ENCODE assay signal across 10 cellular contexts in the genomic region with DNA sequence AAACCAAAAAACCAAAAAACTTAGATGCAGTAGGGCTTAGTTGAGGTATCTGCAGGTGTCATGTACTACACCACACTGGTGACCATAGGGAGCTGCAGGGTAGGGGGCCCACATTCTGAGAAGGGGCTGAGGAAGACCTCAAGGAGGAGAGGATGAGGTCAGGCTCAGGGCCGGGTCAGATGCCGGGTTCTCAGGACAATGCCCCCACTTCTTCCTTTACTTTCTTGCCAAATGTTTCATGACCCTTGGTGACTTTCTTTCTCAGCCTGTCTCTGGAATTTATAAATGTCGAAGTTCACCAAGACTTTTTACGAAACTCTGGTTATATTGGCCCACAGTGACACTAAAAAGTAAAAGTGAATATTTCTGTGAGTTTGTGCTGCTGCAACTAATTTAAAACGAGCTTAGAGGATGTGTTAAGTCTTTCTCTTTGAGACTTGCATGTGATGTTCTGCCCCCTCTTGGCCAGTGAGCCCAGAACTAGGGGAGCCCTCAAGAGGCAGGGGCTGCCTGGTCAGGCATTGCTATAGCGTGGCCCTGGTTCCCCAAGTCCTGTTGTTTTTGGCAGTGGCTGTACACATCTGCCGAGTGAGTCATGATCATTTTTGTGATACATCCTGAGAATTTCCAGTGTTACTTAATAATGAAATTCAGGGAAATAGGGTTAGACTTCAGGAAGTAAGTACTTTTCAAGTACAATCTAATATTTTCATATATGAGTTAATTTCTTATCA. TPM values are rescaled to one million over a fixed set of nuclear protein-coding genes. Genes with fewer than 3 reads are reported as not detected.
DNase-seq lines count a peak whose midpoint lies in the region; ATAC-seq, FAIRE-seq and TF ChIP-seq lines count a peak whose summit lies in the region.
"Had no signal": no experiment of that assay in that cellular context is flagged by ENCODE, and none has a peak within 500 bp of the region (broad histone marks: within the 10 kb centered on the region; RNA-seq: fewer than 3 reads in every experiment).

No MANE protein-coding gene starts in this region.

- no peaks in the 10 kb centered on the region for H3K9me3 ChIP-seq in Karpas-422 (ENCODE audit: low read length)
- no peaks in the 10 kb centered on the region for H3K9me3 ChIP-seq in HepG2 (ENCODE audit: low read length)

- H3K4me2 ChIP-seq in Karpas-422 (ENCODE audit: low read depth, low read length, poor library complexity, severe bottlenecking) (no peak overlapping the region), HepG2 (ENCODE audit: low read depth, low read length) (no peak overlapping the region)

- H3K9me2 ChIP-seq in Karpas-422 (replicated peaks; ENCODE audit: insufficient read depth, low read length): no peaks in the 10 kb centered on the region

- TF ChIP-seq POLR2A in HepG2 (IDR thresholded peaks at IDR 0.05; ENCODE audit: insufficient read depth in 1 of 2, low read depth in 2 of 2, low read length in 2 of 2): no peak

- H4K20me1 ChIP-seq in Karpas-422 (ENCODE audit: insufficient read depth, low read depth, low read length) (no peaks in the 10 kb centered on the region), HepG2 (ENCODE audit: insufficient read depth, low read length) (no peaks in the 10 kb centered on the region)

- H2AFZ ChIP-seq in Karpas-422 (ENCODE audit: low read length) (no peak overlapping the region), HepG2 (ENCODE audit: low read length) (no peak overlapping the region)

- H3K4me3 ChIP-seq in Karpas-422 (ENCODE audit: low read length): no peak overlapping the region
- H3K4me3 ChIP-seq in HepG2 (replicated peaks in 1 of 3; ENCODE audit: insufficient read depth in 1 of 3, low read depth in 2 of 3, low read length in 3 of 3): no peak overlapping the region

- FAIRE-seq in HepG2 (lab: Jason Lieb, UNC) (no peak), urothelium cell line (lab: Jason Lieb, UNC) (no peak)

- TF ChIP-seq EP300 in HepG2 (IDR thresholded peaks at IDR 0.05; ENCODE audit: low read depth in 2 of 2, low read length in 2 of 2) (no peak), HepG2 (CRISPR knock-in tag; IDR thresholded peaks at IDR 0.05; ENCODE audit: borderline replicate concordance) (no peak)

- H3K79me2 ChIP-seq in Karpas-422 (ENCODE audit: low read length) (no peaks in the 10 kb centered on the region), HepG2 (ENCODE audit: insufficient read depth, low read length) (peaks cover 47% of the 10 kb centered on the region)

- DNase-seq in Karpas-422: peak; percentile 47
- peak; percentile 84 for DNase-seq in dedifferentiated amniotic fluid mesenchymal stem cell (ENCODE audit: extremely low spot score)
- DNase-seq in HepG2 (ENCODE audit: low spot score): no peak
- DNase-seq in urothelium cell line (ENCODE audit: low spot score): peak; percentile 54
- DNase-seq in COLO668 (lab: John Stamatoyannopoulos, UW; ENCODE audit: unreplicated experiment): no peak
- no peak for DNase-seq in NCI-H2196 (lab: John Stamatoyannopoulos, UW; ENCODE audit: unreplicated experiment)
- DNase-seq: activated naive CD4-positive, alpha-beta T cell treated with anti-CD3 and anti-CD28 coated beads, Interleukin-2, amount 50 U/mL, for 16 hours; NCI-H1694 treated with DMSO at 0.1 percent for 48 hours had no signal

- WGBS in HepG2 (ENCODE audit: low lambda C conversion rate): 84% methylated on average over 6 of the region's 7 CpGs

- H3K36me3 ChIP-seq in Karpas-422 (ENCODE audit: insufficient read depth, low read length) (no peaks in the 10 kb centered on the region), HepG2 (replicated peaks in 1 of 2; ENCODE audit: control insufficient read depth in 1 of 2, insufficient read depth in 2 of 2, low read length in 2 of 2) (no peaks in the 10 kb centered on the region; a peak in 1 of 5 replicates)

- H3K4me1 ChIP-seq in Karpas-422 (ENCODE audit: low read length) (peaks cover 18% of the 10 kb centered on the region), HepG2 (ENCODE audit: insufficient read depth, low read length) (peaks cover 25% of the 10 kb centered on the region)

- H3K27me3 ChIP-seq in Karpas-422 (ENCODE audit: low read length): no peaks in the 10 kb centered on the region
- H3K27me3 ChIP-seq in HepG2 (ENCODE audit: control insufficient read depth in 1 of 2, insufficient read depth in 2 of 2, low read length in 2 of 2): no peaks in the 10 kb centered on the region

- H3K9ac ChIP-seq in Karpas-422 (ENCODE audit: low read length): no peak overlapping the region
- no peak overlapping the region for H3K9ac ChIP-seq in HepG2 (ENCODE audit: insufficient read depth, low read depth, low read length)

- H3K27ac ChIP-seq in Karpas-422 (ENCODE audit: low read length) (no peak overlapping the region), HepG2 (ENCODE audit: extremely low read length, insufficient read depth, low read length) (no peak overlapping the region)

- ATAC-seq in HepG2 (peak; percentile 75), GM21576 (IDR thresholded peaks at IDR 0.05; ENCODE audit: unreplicated experiment) (no peak), GM19351 (IDR thresholded peaks at IDR 0.05; ENCODE audit: unreplicated experiment) (no peak)

- POLR2A ChIA-PET in HepG2 (lab: Yijun Ruan, JAX): interaction anchor here (0.6 kb wide), 1 partner anchor 17 kb away, joined by 5 read pairs; no protein-coding TSS in a partner anchor

- TF ChIP-seq CTCF in HepG2 (CRISPR knock-in tag; IDR thresholded peaks at IDR 0.05): peak; percentile 31

- BruUV-seq in HepG2 (replicated peaks; lab: Mats Ljungman, UMichigan): no TSS peak

- no peak for TF ChIP-seq RAD21 in HepG2 (CRISPR knock-in tag; IDR thresholded peaks at IDR 0.05)

- in situ Hi-C loops in HepG2 (cut with HindIII; ENCODE audit: extremely low pct_ligation_motif_present, low pct_unique_long_range_greater_than_20kb): no loop called here

- intact Hi-C loops in HepG2 (cut with micrococcal nuclease; ENCODE audit: unreplicated experiment): no loop called here

- CTCF ChIA-PET in HepG2 (lab: Yijun Ruan, JAX; ENCODE audit: low intra/inter-chr PET ratio, low total read pairs): interaction anchor here (2.0 kb wide), 1 partner anchor 16 kb away, joined by 7 read pairs; no protein-coding TSS in a partner anchor

TF ChIP-seq in HepG2, 621 proteins besides CTCF, POLR2A, EP300 and RAD21:
- TF ChIP-seq MAZ (IDR thresholded peaks at IDR 0.05; ENCODE audit: borderline replicate concordance, low read depth, low read length) (no peak), MAZ (CRISPR knock-in tag; IDR thresholded peaks at IDR 0.05; ENCODE audit: low read depth) (no peak), STAG1 (CRISPR knock-in tag; IDR thresholded peaks at IDR 0.05) (0 out of 2 replicates have a peak, but pooled peaks have one; percentile 2)

RNA-seq across cellular contexts. Expression of a gene that starts 11.2 kb away (rescaled TPM):
- 7.9 and 11.9 TPM in 2 replicates for total RNA-seq in Karpas-422 (2014; rRNA removed; shearing (Covaris generic); ENCODE audit: low replicate concordance)
- total RNA-seq in HepG2 (2016; rRNA removed; fragmentation: Illumina TruSeq; extraction: Trizol): 48.2 and 68.9 TPM in 2 replicates
- 2.2 and 2.8 TPM in 2 replicates for total RNA-seq in HepG2 (2016; cell fraction: cytosol; rRNA removed; fragmentation: Illumina TruSeq; extraction: Trizol; ENCODE audit: low read depth)
- 47.4 and 67.6 TPM in 2 replicates for total RNA-seq in HepG2 (2016; cell fraction: insoluble cytoplasmic fraction; rRNA removed; fragmentation: Illumina TruSeq; extraction: Trizol)
- total RNA-seq in HepG2 (2016; cell fraction: membrane; rRNA removed; fragmentation: Illumina TruSeq; extraction: Trizol): 12.2 and 12.8 TPM in 2 replicates
- 29.5 and 29.9 TPM in 2 replicates for total RNA-seq in HepG2 (2016; cell fraction: nucleus; rRNA removed; fragmentation: Illumina TruSeq; extraction: Trizol)
- polyA plus RNA-seq in HepG2 (2011; rRNA removed): 18.2 and 20.1 TPM in 2 replicates
- polyA plus RNA-seq in HepG2 (2011; cell fraction: cytosol; rRNA removed): 16.7 and 19.7 TPM in 2 replicates
- 9.5 and 11.8 TPM in 2 replicates for polyA plus RNA-seq in HepG2 (2011; cell fraction: nucleus; rRNA removed)
- polyA plus RNA-seq in HepG2 (2012): 16.9 and 21.1 TPM in 2 replicates
- polyA plus RNA-seq in HepG2 (2016; cell fraction: cytosol; fragmentation: Illumina TruSeq; extraction: Trizol; ENCODE audit: low read depth): 1.9 and 2.4 TPM in 2 replicates
- polyA plus RNA-seq in HepG2 (2016; cell fraction: insoluble cytoplasmic fraction; fragmentation: Illumina TruSeq; extraction: Trizol; ENCODE audit: low read depth): 48.7 and 51.7 TPM in 2 replicates
- 5.4 and 5.5 TPM in 2 replicates for polyA plus RNA-seq in HepG2 (2016; cell fraction: membrane; fragmentation: Illumina TruSeq; extraction: Trizol; ENCODE audit: low read depth)
- polyA plus RNA-seq in HepG2 (2016; cell fraction: nucleus; fragmentation: Illumina TruSeq; extraction: Trizol; ENCODE audit: insufficient read depth, low read depth): 19.4 and 21.0 TPM in 2 replicates
- 33.7 and 43.0 TPM in 2 replicates for polyA minus RNA-seq in HepG2 (2011; rRNA and poly(A)+ RNA removed; ENCODE audit: low replicate concordance)
- polyA minus RNA-seq in HepG2 (2011; cell fraction: cytosol; rRNA and poly(A)+ RNA removed): 21.6 and 23.6 TPM in 2 replicates
- 26.0 and 30.2 TPM in 2 replicates for polyA minus RNA-seq in HepG2 (2011; cell fraction: nucleus; rRNA and poly(A)+ RNA removed)

Comparison
In these comparisons a context has a peak if more than half of its experiments do, and no peak if none do; other contexts are left out.
1. DNase-seq: peak in Karpas-422 (single experiment), dedifferentiated amniotic fluid mesenchymal stem cell (single experiment) and urothelium cell line (single experiment); none in HepG2 (single experiment), COLO668 (single experiment) and NCI-H2196 (single experiment).